Comparison of ENCODE assay signal across 9 cellular contexts in the genomic region with DNA sequence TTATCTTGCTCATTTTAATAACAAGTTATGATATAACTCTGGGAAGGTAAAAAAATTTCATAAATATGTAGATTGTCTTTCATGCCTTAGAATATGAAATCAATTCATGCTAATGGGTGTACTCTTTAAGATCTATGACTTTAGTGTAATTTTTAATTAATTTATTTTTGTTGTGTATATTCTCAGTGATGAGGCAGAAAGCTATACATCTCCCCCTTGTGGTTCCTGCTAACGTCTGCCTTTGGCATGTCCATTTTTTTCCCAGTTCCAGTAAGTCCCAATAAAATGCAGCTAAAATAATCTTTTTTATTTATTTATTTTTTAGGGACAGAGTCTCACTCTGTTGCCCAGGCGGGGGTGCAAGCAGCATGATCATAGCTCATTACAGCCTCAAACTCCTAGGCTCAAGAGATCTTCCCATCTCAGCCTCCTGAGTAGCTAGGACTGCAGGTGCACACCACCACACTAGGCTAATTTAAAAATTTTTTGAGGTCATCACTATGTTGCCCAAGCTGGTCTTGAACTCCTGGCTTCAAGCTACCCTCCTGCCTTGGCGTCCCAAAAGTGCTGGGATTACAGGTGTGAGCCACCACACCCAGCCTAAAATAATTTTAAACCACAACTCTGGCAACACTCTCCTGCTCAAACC. TPM values are rescaled to one million over a fixed set of nuclear protein-coding genes. Genes with fewer than 3 reads are reported as not detected.
A peak's percentile ranks its signal among the peaks of the same experiment; 100 is the strongest.
DNase-seq lines count a peak whose midpoint lies in the region; ATAC-seq, FAIRE-seq and TF ChIP-seq lines count a peak whose summit lies in the region.
"Had no signal": no experiment of that assay in that cellular context is flagged by ENCODE, and none has a peak within 500 bp of the region (broad histone marks: within the 10 kb centered on the region; RNA-seq: fewer than 3 reads in every experiment).

No MANE protein-coding gene starts in this region.

- no peaks in the 10 kb centered on the region for H3K36me3 ChIP-seq in lower lobe of right lung

- no peak overlapping the region for H3K27ac Mint-ChIP-seq in WTC11
- no peak overlapping the region for H3K27ac Mint-ChIP-seq in activated T-helper 2 cell treated with anti-CD3 and anti-CD28 coated beads, Interferon-gamma antibody, Interleukin-2, Interleukin-4, amounts not matched to agents 10 μg/mL and 5 μg/mL and 100 μg/mL, durations not matched to agents 14 hours and 24 hours and 36 hours
- no peak overlapping the region for H3K27ac Mint-ChIP-seq in activated CD4-positive, alpha-beta memory T cell treated with anti-CD3 and anti-CD28 coated beads for 36 hours

- POLR2A ChIA-PET in WTC11 (lab: Charles Lee), result interaction anchor here (0.7 to 1.0 kb wide), 2 partner anchors 64 to 75 kb away, joined by 3 to 6 read pairs; no protein-coding TSS in a partner anchor
- POLR2A ChIA-PET in activated CD4-positive, alpha-beta memory T cell treated with anti-CD3 and anti-CD28 coated beads for 36 hours (lab: Charles Lee), result interaction anchor here (0.6 kb wide), 1 partner anchor 193 kb away, joined by 3 read pairs; no protein-coding TSS in a partner anchor

- H3K9me3 Mint-ChIP-seq in WTC11, result no peaks in the 10 kb centered on the region
- no peaks in the 10 kb centered on the region for H3K9me3 Mint-ChIP-seq in activated T-helper 2 cell treated with anti-CD3 and anti-CD28 coated beads, Interferon-gamma antibody, Interleukin-2, Interleukin-4, amounts not matched to agents 10 μg/mL and 5 μg/mL and 100 μg/mL, durations not matched to agents 14 hours and 24 hours and 36 hours
- no peaks in the 10 kb centered on the region for H3K9me3 Mint-ChIP-seq in activated CD4-positive, alpha-beta memory T cell treated with anti-CD3 and anti-CD28 coated beads for 36 hours

- no peaks in the 10 kb centered on the region; the same call in none of the 2 replicates for H3K27me3 Mint-ChIP-seq in WTC11 (ENCODE audit: low read depth)
- H3K27me3 Mint-ChIP-seq in activated T-helper 2 cell treated with anti-CD3 and anti-CD28 coated beads, Interferon-gamma antibody, Interleukin-2, Interleukin-4, amounts not matched to agents 10 μg/mL and 5 μg/mL and 100 μg/mL, durations not matched to agents 14 hours and 24 hours and 36 hours (ENCODE audit: low read depth), result peaks cover 18% of the 10 kb centered on the region
- H3K27me3 Mint-ChIP-seq in activated CD4-positive, alpha-beta memory T cell treated with anti-CD3 and anti-CD28 coated beads for 36 hours, result peaks cover 3% of the 10 kb centered on the region

- no peak for FAIRE-seq in D721Med (lab: Jason Lieb, UNC)

- peaks cover 14% of the 10 kb centered on the region for H3K4me1 ChIP-seq in lower lobe of right lung

- ATAC-seq in WTC11 (no peak), lower lobe of right lung (no peak)

- 0 out of 2 replicates have a peak, but pooled peaks cover 2% of the 10 kb centered on the region for H3K36me3 Mint-ChIP-seq in WTC11
- peaks cover 12% of the 10 kb centered on the region for H3K36me3 Mint-ChIP-seq in activated T-helper 2 cell treated with anti-CD3 and anti-CD28 coated beads, Interferon-gamma antibody, Interleukin-2, Interleukin-4, amounts not matched to agents 10 μg/mL and 5 μg/mL and 100 μg/mL, durations not matched to agents 14 hours and 24 hours and 36 hours (ENCODE audit: low read depth)
- H3K36me3 Mint-ChIP-seq in activated CD4-positive, alpha-beta memory T cell treated with anti-CD3 and anti-CD28 coated beads for 36 hours, result peaks cover 5% of the 10 kb centered on the region

- TF ChIP-seq CTCF in D721Med (IDR thresholded peaks at IDR 0.05; ENCODE audit: insufficient read depth, missing control alignments), result peak; percentile 60
- TF ChIP-seq CTCF in WTC11 (IDR thresholded peaks at IDR 0.05), result peak; percentile 41; the same call in 1 of the 2 replicates
- TF ChIP-seq CTCF in lower lobe of right lung (IDR thresholded peaks at IDR 0.05), result peak; percentile 36

- H3K4me3 ChIP-seq in lower lobe of right lung, result no peak overlapping the region

- H3K27me3 ChIP-seq in lower lobe of right lung (ENCODE audit: low read depth), result no peaks in the 10 kb centered on the region

- intact Hi-C loops in lower lobe of right lung (cut with DNase I), result no loop called here
- intact Hi-C loops in activated T-helper 2 cell treated with anti-CD3 and anti-CD28 coated beads, Interferon-gamma antibody, Interleukin-2, Interleukin-4, amounts not matched to agents 10 μg/mL and 5 μg/mL and 100 μg/mL, durations not matched to agents 14 hours and 24 hours and 36 hours (cut with micrococcal nuclease), result loop anchor here (5.0 kb wide), 2 partner anchors 76 to 191 kb away; a partner anchor contains a TSS
- intact Hi-C loops in activated CD4-positive, alpha-beta memory T cell treated with anti-CD3 and anti-CD28 coated beads for 36 hours (cut with micrococcal nuclease), result loop anchor here (10.0 kb wide), 1 partner anchor 406 kb away; a partner anchor contains a TSS

- H3K9me3 ChIP-seq in lower lobe of right lung, result no peaks in the 10 kb centered on the region

- no peak overlapping the region for H3K4me3 Mint-ChIP-seq in WTC11
- H3K4me3 Mint-ChIP-seq in activated T-helper 2 cell treated with anti-CD3 and anti-CD28 coated beads, Interferon-gamma antibody, Interleukin-2, Interleukin-4, amounts not matched to agents 10 μg/mL and 5 μg/mL and 100 μg/mL, durations not matched to agents 14 hours and 24 hours and 36 hours (ENCODE audit: low read depth), result no peak overlapping the region
- no peak overlapping the region for H3K4me3 Mint-ChIP-seq in activated CD4-positive, alpha-beta memory T cell treated with anti-CD3 and anti-CD28 coated beads for 36 hours

- DNase-seq in D721Med (ENCODE audit: insufficient read length, low spot score) (no peak), LHCN-M2 (ENCODE audit: low read depth) (peak; percentile 37), WTC11 (ENCODE audit: low spot score) (no peak), lower lobe of right lung (no peak), T1000 (lab: John Stamatoyannopoulos, UW) (no peak), cortex of kidney (lab: John Stamatoyannopoulos, UW) (no peak)
- DNase-seq in activated T-helper 2 cell treated with anti-CD3 and anti-CD28 coated beads, Interferon-gamma antibody, Interleukin-2, Interleukin-4, amounts not matched to agents 10 μg/mL and 5 μg/mL and 100 μg/mL, durations not matched to agents 14 hours and 24 hours and 36 hours (ENCODE audit: low spot score), result no peak
- no peak for DNase-seq in activated CD4-positive, alpha-beta memory T cell treated with anti-CD3 and anti-CD28 coated beads for 36 hours

- no peak overlapping the region for H3K27ac ChIP-seq in lower lobe of right lung

- H3K4me1 Mint-ChIP-seq in WTC11, result peaks cover 11% of the 10 kb centered on the region
- H3K4me1 Mint-ChIP-seq in activated T-helper 2 cell treated with anti-CD3 and anti-CD28 coated beads, Interferon-gamma antibody, Interleukin-2, Interleukin-4, amounts not matched to agents 10 μg/mL and 5 μg/mL and 100 μg/mL, durations not matched to agents 14 hours and 24 hours and 36 hours (ENCODE audit: low read depth), result peaks cover 29% of the 10 kb centered on the region
- peaks cover 17% of the 10 kb centered on the region for H3K4me1 Mint-ChIP-seq in activated CD4-positive, alpha-beta memory T cell treated with anti-CD3 and anti-CD28 coated beads for 36 hours (ENCODE audit: low read depth)

- CTCF ChIA-PET in WTC11 (lab: Charles Lee), result interaction anchor here (0.6 to 3.4 kb wide), 52 partner anchors 8 to 326 kb away, joined by 3 to 37 read pairs (median 5); a partner anchor contains a TSS
- CTCF ChIA-PET in activated CD4-positive, alpha-beta memory T cell treated with anti-CD3 and anti-CD28 coated beads for 36 hours (lab: Charles Lee), result interaction anchor here (0.6 to 2.6 kb wide), 6 partner anchors 18 to 279 kb away, joined by 3 to 14 read pairs (median 8); no protein-coding TSS in a partner anchor

TF ChIP-seq in WTC11, 78 proteins besides CTCF, POLR2A, EP300 and RAD21 (continues in another document):
- no peak for TF ChIP-seq SMAD3 (CRISPR knock-in tag; IDR thresholded peaks at IDR 0.05; ENCODE audit: borderline replicate concordance)
- no peak for TF ChIP-seq MYBL2 (CRISPR knock-in tag; IDR thresholded peaks at IDR 0.05)
- TF ChIP-seq NR2C2 (CRISPR knock-in tag; IDR thresholded peaks at IDR 0.05), result no peak
- TF ChIP-seq, protein P1, sequence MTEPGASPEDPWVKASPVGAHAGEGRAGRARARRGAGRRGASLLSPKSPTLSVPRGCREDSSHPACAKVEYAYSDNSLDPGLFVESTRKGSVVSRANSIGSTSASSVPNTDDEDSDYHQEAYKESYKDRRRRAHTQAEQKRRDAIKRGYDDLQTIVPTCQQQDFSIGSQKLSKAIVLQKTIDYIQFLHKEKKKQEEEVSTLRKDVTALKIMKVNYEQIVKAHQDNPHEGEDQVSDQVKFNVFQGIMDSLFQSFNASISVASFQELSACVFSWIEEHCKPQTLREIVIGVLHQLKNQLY (CRISPR knock-in tag; IDR thresholded peaks at IDR 0.05), result no peak
- no peak for TF ChIP-seq ZNF121 (CRISPR knock-in tag; IDR thresholded peaks at IDR 0.05)

RNA-seq across cellular contexts. Expression of a gene that starts 3.3 kb away (rescaled TPM):
- total RNA-seq in LHCN-M2 (2014; rRNA removed) (52.8 and 55.4 TPM in 2 replicates), WTC11 (2021) (47.3 to 52.4 TPM (median 49.1 TPM) in 3 replicates), lower lobe of right lung (72.6 TPM)
- 61.6 TPM for polyA plus RNA-seq in LHCN-M2 (2012)
- total RNA-seq in activated T-helper 2 cell treated with anti-CD3 and anti-CD28 coated beads, Interferon-gamma antibody, Interleukin-2, Interleukin-4, amounts not matched to agents 10 μg/mL and 5 μg/mL and 100 μg/mL, durations not matched to agents 14 hours and 24 hours and 36 hours, result 44.4 and 55.3 TPM in 2 replicates
- 10 to 100 TPM; 61.7 to 62.6 TPM for total RNA-seq in activated CD4-positive, alpha-beta memory T cell treated with anti-CD3 and anti-CD28 coated beads for 36 hours

RNA-seq across cellular contexts. Expression of a gene that starts 31.3 kb away (rescaled TPM):
- total RNA-seq in LHCN-M2 (2014; rRNA removed), result not detected in 2 replicates
- polyA plus RNA-seq in LHCN-M2 (2012), result 0.13 TPM
- 2.5 to 3.2 TPM (median 2.8 TPM) in 3 replicates for total RNA-seq in WTC11 (2021)
- 2.5 TPM for total RNA-seq in lower lobe of right lung
- 0.02 and 0.05 TPM in 2 replicates for total RNA-seq in activated T-helper 2 cell treated with anti-CD3 and anti-CD28 coated beads, Interferon-gamma antibody, Interleukin-2, Interleukin-4, amounts not matched to agents 10 μg/mL and 5 μg/mL and 100 μg/mL, durations not matched to agents 14 hours and 24 hours and 36 hours
- total RNA-seq in activated CD4-positive, alpha-beta memory T cell treated with anti-CD3 and anti-CD28 coated beads for 36 hours, result under 1 TPM; 0.57 to 0.70 TPM

RNA-seq across cellular contexts. Expression of a gene that starts 31.6 kb away (rescaled TPM):
- total RNA-seq in LHCN-M2 (2014; rRNA removed), result not detected in 2 replicates
- polyA plus RNA-seq in LHCN-M2 (2012), result 0.13 TPM
- total RNA-seq in WTC11 (2021), result 0.80 to 1.5 TPM (median 1.0 TPM) in 3 replicates
- not detected for total RNA-seq in lower lobe of right lung
- not detected in 2 replicates for total RNA-seq in activated T-helper 2 cell treated with anti-CD3 and anti-CD28 coated beads, Interferon-gamma antibody, Interleukin-2, Interleukin-4, amounts not matched to agents 10 μg/mL and 5 μg/mL and 100 μg/mL, durations not matched to agents 14 hours and 24 hours and 36 hours
- total RNA-seq in activated CD4-positive, alpha-beta memory T cell treated with anti-CD3 and anti-CD28 coated beads for 36 hours, result not detected
- total RNA-seq: subcutaneous adipose tissue had no signal
